In the genomic region with DNA sequence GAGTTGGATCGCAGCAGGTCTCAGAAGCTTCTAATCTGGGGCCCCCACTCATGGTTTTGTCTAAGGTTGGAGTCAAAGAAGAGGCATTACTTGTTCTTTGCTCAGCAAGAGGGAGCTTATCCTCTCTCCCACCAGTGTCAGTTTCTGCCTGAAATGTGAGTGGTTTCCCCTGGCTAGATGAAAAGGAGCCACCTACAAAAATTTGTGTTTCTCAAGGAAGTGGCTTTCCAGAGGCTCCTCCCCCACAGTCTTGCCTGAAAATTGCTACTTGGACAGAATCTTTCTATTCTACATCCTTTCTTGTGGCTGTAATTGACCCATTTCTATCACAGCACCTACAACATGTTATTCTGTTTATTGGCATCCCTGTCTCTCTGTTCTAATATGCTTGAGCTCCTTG, we compare ENCODE assay signal across 17 cellular contexts. TPM values are rescaled to one million over a fixed set of nuclear protein-coding genes. Genes with fewer than 3 reads are reported as not detected.
DNase-seq lines count a peak whose midpoint lies in the region; ATAC-seq and TF ChIP-seq lines count a peak whose summit lies in the region.
"Had no signal": no experiment of that assay in that cellular context is flagged by ENCODE, and none has a peak within 500 bp of the region (broad histone marks: within the 10 kb centered on the region; RNA-seq: fewer than 3 reads in every experiment).

No MANE protein-coding gene starts in this region.

- DNase-seq in CD8-positive, alpha-beta memory T cell = peak in 2 of 5 donors; percentile 32 to 34
- DNase-seq in activated CD8-positive, alpha-beta T cell treated with anti-CD3 and anti-CD28 coated beads, Interleukin-2, amount 10 ng/mL, durations not matched to agents 7 days and 5 days = peak; percentile 51
- no peak for DNase-seq in naive B cell
- no peak for DNase-seq in stomach
- DNase-seq in gastrocnemius medialis = no peak
- DNase-seq in DMS53 (lab: John Stamatoyannopoulos, UW) = no peak
- DNase-seq: activated CD4-positive, alpha-beta T cell treated with anti-CD3 and anti-CD28 coated beads for 1 hour; effector CD8-positive, alpha-beta T cell; kidney; midbrain; NCI-H146; T1000 had no signal

- peak overlapping the region; percentile 47 to 91 (median 84) for H3K4me3 Mint-ChIP-seq in CD8-positive, alpha-beta memory T cell
- peak overlapping the region; percentile 69 for H3K4me3 Mint-ChIP-seq in activated CD8-positive, alpha-beta T cell treated with anti-CD3 and anti-CD28 coated beads, Interleukin-2, amount 10 ng/mL, durations not matched to agents 7 days and 5 days
- H3K4me3 Mint-ChIP-seq in naive B cell = peak overlapping the region in 5 of 8 donors; percentile 21 to 92 (median 82)

- WGBS in stomach, 5 donors = 89 to 100% (median 92%) methylated on average over 1 of the region's 1 CpG

- H3K9me3 Mint-ChIP-seq in CD8-positive, alpha-beta memory T cell = no peaks in the 10 kb centered on the region
- no peaks in the 10 kb centered on the region for H3K9me3 Mint-ChIP-seq in activated CD8-positive, alpha-beta T cell treated with anti-CD3 and anti-CD28 coated beads, Interleukin-2, amount 10 ng/mL, durations not matched to agents 7 days and 5 days (ENCODE audit: insufficient read depth)
- H3K9me3 Mint-ChIP-seq in naive B cell = no peaks in the 10 kb centered on the region

- peak overlapping the region; percentile 88 to 96 (median 92) for H3K27ac Mint-ChIP-seq in CD8-positive, alpha-beta memory T cell
- peak overlapping the region; percentile 91 for H3K27ac Mint-ChIP-seq in activated CD8-positive, alpha-beta T cell treated with anti-CD3 and anti-CD28 coated beads, Interleukin-2, amount 10 ng/mL, durations not matched to agents 7 days and 5 days
- H3K27ac Mint-ChIP-seq in naive B cell = peak overlapping the region; percentile 35 to 90 (median 78)

- ATAC-seq in activated CD8-positive, alpha-beta T cell treated with anti-CD3 and anti-CD28 coated beads, Interleukin-2, amount 10 ng/mL, durations not matched to agents 7 days and 5 days = peak; percentile 32
- ATAC-seq in naive B cell (ENCODE audit: low read depth in 2 of 2) (no peak), gastrocnemius medialis (no peak)

- POLR2A ChIA-PET in CD8-positive, alpha-beta memory T cell (lab: Charles Lee) = interaction anchor here (0.7 to 3.7 kb wide), 8 partner anchors 29 to 61 kb away, joined by 3 to 27 read pairs (median 4); a partner anchor contains a TSS
- POLR2A ChIA-PET in activated CD8-positive, alpha-beta T cell treated with anti-CD3 and anti-CD28 coated beads, Interleukin-2, amount 10 ng/mL, durations not matched to agents 7 days and 5 days (lab: Charles Lee) = interaction anchor here (1.2 to 4.1 kb wide), 5 partner anchors 18 to 53 kb away, joined by 3 to 58 read pairs (median 5); a partner anchor contains a TSS

- H4K20me1 ChIP-seq in BLaER1 = no peaks in the 10 kb centered on the region

- TF ChIP-seq EP300 in stomach (IDR thresholded peaks at IDR 0.05) = no peak

- TF ChIP-seq CTCF in stomach (IDR thresholded peaks at IDR 0.05) (no peak), gastrocnemius medialis (IDR thresholded peaks at IDR 0.05 in 4 of 5, conservative IDR thresholded peaks at IDR 0.05 in 1 of 5) (no peak)

- intact Hi-C loops in stomach (cut with DNase I; ENCODE audit: low total_unique reads) (no loop called here), gastrocnemius medialis (cut with DNase I; ENCODE audit: low total_unique reads) (no loop called here)

- H3K4me1 ChIP-seq in BLaER1 (peaks cover 59% of the 10 kb centered on the region), stomach (no peaks in the 10 kb centered on the region), gastrocnemius medialis (peaks cover 19 to 30% of the 10 kb centered on the region in 2 donors)
- peaks cover 89% of the 10 kb centered on the region for H3K4me1 ChIP-seq in CD8-positive, alpha-beta memory T cell (ENCODE audit: insufficient read depth, low read length)
- H3K4me1 ChIP-seq: parathyroid adenoma had no signal

- H3K4me2 ChIP-seq in BLaER1 = peak overlapping the region; percentile 76
- H3K4me2 ChIP-seq: KMS-11 had no signal

- CTCF ChIA-PET in CD8-positive, alpha-beta memory T cell (lab: Charles Lee) = interaction anchor here (1.1 to 4.9 kb wide), 10 partner anchors 8 to 81 kb away, joined by 3 to 37 read pairs (median 7); a partner anchor contains a TSS
- CTCF ChIA-PET in activated CD8-positive, alpha-beta T cell treated with anti-CD3 and anti-CD28 coated beads, Interleukin-2, amount 10 ng/mL, durations not matched to agents 7 days and 5 days (lab: Charles Lee) = interaction anchor here (0.9 to 7.2 kb wide), 15 partner anchors 11 to 112 kb away, joined by 3 to 46 read pairs (median 5); a partner anchor contains a TSS

- no peaks in the 10 kb centered on the region for H3K9me3 ChIP-seq in BLaER1
- no peaks in the 10 kb centered on the region for H3K9me3 ChIP-seq in CD8-positive, alpha-beta memory T cell (ENCODE audit: low read length)
- H3K9me3 ChIP-seq in stomach = no peaks in the 10 kb centered on the region
- no peaks in the 10 kb centered on the region for H3K9me3 ChIP-seq in gastrocnemius medialis

- no peak overlapping the region for H3K9ac ChIP-seq in BLaER1
- H3K9ac ChIP-seq: KMS-11, parathyroid adenoma had no signal

- H3K27me3 Mint-ChIP-seq in CD8-positive, alpha-beta memory T cell = peaks cover 0 to 2% of the 10 kb centered on the region in 2 donors
- H3K27me3 Mint-ChIP-seq in activated CD8-positive, alpha-beta T cell treated with anti-CD3 and anti-CD28 coated beads, Interleukin-2, amount 10 ng/mL, durations not matched to agents 7 days and 5 days (ENCODE audit: low read depth) = no peaks in the 10 kb centered on the region
- H3K27me3 Mint-ChIP-seq in naive B cell = no peaks in the 10 kb centered on the region

- H3K27ac ChIP-seq in BLaER1 = no peak overlapping the region; the same call in 1 of the 2 replicates
- no peak overlapping the region for H3K27ac ChIP-seq in CD8-positive, alpha-beta memory T cell (ENCODE audit: low read depth, low read length)
- no peak overlapping the region for H3K27ac ChIP-seq in stomach
- peak overlapping the region in 1 of 4 donors; percentile 72 for H3K27ac ChIP-seq in gastrocnemius medialis
- H3K27ac ChIP-seq: HL-60, KMS-11, parathyroid adenoma had no signal

- peaks cover 80 to 90% (median 88%) of the 10 kb centered on the region in 3 donors for H3K4me1 Mint-ChIP-seq in CD8-positive, alpha-beta memory T cell
- H3K4me1 Mint-ChIP-seq in activated CD8-positive, alpha-beta T cell treated with anti-CD3 and anti-CD28 coated beads, Interleukin-2, amount 10 ng/mL, durations not matched to agents 7 days and 5 days (ENCODE audit: low read depth) = peaks cover 66% of the 10 kb centered on the region
- peaks cover 46 to 77% (median 65%) of the 10 kb centered on the region in 3 donors for H3K4me1 Mint-ChIP-seq in naive B cell

- H3K36me3 ChIP-seq in BLaER1 = no peaks in the 10 kb centered on the region
- H3K36me3 ChIP-seq in CD8-positive, alpha-beta memory T cell (ENCODE audit: insufficient read depth, low read length) = no peaks in the 10 kb centered on the region
- H3K36me3 ChIP-seq in stomach = no peaks in the 10 kb centered on the region
- H3K36me3 ChIP-seq in gastrocnemius medialis = no peaks in the 10 kb centered on the region

- no peak overlapping the region for H3K4me3 ChIP-seq in BLaER1
- peak overlapping the region; percentile 39 for H3K4me3 ChIP-seq in CD8-positive, alpha-beta memory T cell (ENCODE audit: low read length)
- no peak overlapping the region for H3K4me3 ChIP-seq in stomach
- no peak overlapping the region for H3K4me3 ChIP-seq in gastrocnemius medialis

- peaks cover 0 to 24% (median 11%) of the 10 kb centered on the region in 3 donors for H3K36me3 Mint-ChIP-seq in CD8-positive, alpha-beta memory T cell
- H3K36me3 Mint-ChIP-seq in activated CD8-positive, alpha-beta T cell treated with anti-CD3 and anti-CD28 coated beads, Interleukin-2, amount 10 ng/mL, durations not matched to agents 7 days and 5 days (ENCODE audit: low read depth) = peaks cover 12% of the 10 kb centered on the region
- no peaks in the 10 kb centered on the region for H3K36me3 Mint-ChIP-seq in naive B cell

- TF ChIP-seq POLR2A in stomach (IDR thresholded peaks at IDR 0.05) (no peak), gastrocnemius medialis (IDR thresholded peaks at IDR 0.05) (no peak)

- H3K27me3 ChIP-seq in BLaER1 (no peaks in the 10 kb centered on the region), stomach (peaks cover 0 to 5% (median 0%) of the 10 kb centered on the region in 3 donors), gastrocnemius medialis (no peaks in the 10 kb centered on the region)
- no peaks in the 10 kb centered on the region for H3K27me3 ChIP-seq in CD8-positive, alpha-beta memory T cell (ENCODE audit: insufficient read depth, low read length, poor library complexity, severe bottlenecking)

- in situ Hi-C loops in gastrocnemius medialis (cut with MboI; ENCODE audit: low sequenced_read_pairs in 4 of 4) = no loop called here

RNA-seq across cellular contexts. Expression of a gene that starts 37.9 kb away (rescaled TPM):
- total RNA-seq in CD8-positive, alpha-beta memory T cell = 10 to 100 TPM; 15.3 to 15.4 TPM
- 103 TPM for polyA plus RNA-seq in CD8-positive, alpha-beta memory T cell
- total RNA-seq in activated CD8-positive, alpha-beta T cell treated with anti-CD3 and anti-CD28 coated beads, Interleukin-2, amount 10 ng/mL, durations not matched to agents 7 days and 5 days = 10 to 100 TPM; 27.4 to 31.8 TPM
- polyA plus RNA-seq in naive B cell (ENCODE audit: low read depth in 6 of 6) (10 to 100 TPM; 16.9 to 25.7 (median 18.3) TPM), stomach (1 to 10 TPM in 1 of 3 donors, under 1 TPM in 2; 0.44 to 1.1 (median 0.55) TPM)
- total RNA-seq in stomach (10 to 100 TPM in 2 of 5 donors, 1 to 10 TPM in 2, not detected in 1; 3.1 to 11.6 (median 7.4) TPM), gastrocnemius medialis (under 1 TPM in 1 of 4 donors, not detected in 3; 0.11 TPM)
- total RNA-seq: NCI-H460 had no signal
